In genomic region chr7:23014681-23015080, GRCh38 we compare ENCODE assay signal across 8 cellular contexts. TPM values are rescaled to one million over a fixed set of nuclear protein-coding genes. Genes with fewer than 3 reads are reported as not detected.
A peak's percentile ranks its signal among the peaks of the same experiment; 100 is the strongest.
DNase-seq lines count a peak whose midpoint lies in the region; ATAC-seq and TF ChIP-seq lines count a peak whose summit lies in the region.

No MANE protein-coding gene starts in this region.

- H3K4me1 ChIP-seq in BLaER1 (peaks cover 40% of the 10 kb centered on the region), muscle layer of duodenum (ENCODE audit: control insufficient read depth in 1 of 2, insufficient read depth in 2 of 2, low read length in 2 of 2) (peaks cover 4 to 14% of the 10 kb centered on the region in 2 donors)

- H3K27me3 ChIP-seq in BLaER1: no peaks in the 10 kb centered on the region
- no peaks in the 10 kb centered on the region for H3K27me3 ChIP-seq in muscle layer of duodenum (ENCODE audit: low read depth, low read length)

- 0 out of 2 replicates have a peak overlapping the region, but pooled peaks have one; percentile 12 for H3K4me2 ChIP-seq in BLaER1

- H3K9me3 ChIP-seq in BLaER1 (peaks cover 5% of the 10 kb centered on the region; the same call in 1 of the 2 replicates), muscle layer of duodenum (ENCODE audit: control insufficient read depth in 1 of 2, low read length in 2 of 2) (no peaks in the 10 kb centered on the region)

- H3K9ac ChIP-seq in BLaER1: no peak overlapping the region

- no peak overlapping the region for H3K4me3 ChIP-seq in BLaER1
- H3K4me3 ChIP-seq in muscle layer of duodenum (ENCODE audit: low read depth in 1 of 2, low read length in 2 of 2): peak overlapping the region; percentile 66 to 71

- CTCF ChIA-PET in activated CD4-positive, alpha-beta memory T cell treated with anti-CD3 and anti-CD28 coated beads for 36 hours (lab: Charles Lee): interaction anchor here (0.6 to 1.6 kb wide), 4 partner anchors 8 to 305 kb away, joined by 3 to 9 read pairs (median 4); no protein-coding TSS in a partner anchor

- H4K20me1 ChIP-seq in BLaER1: peaks cover 37% of the 10 kb centered on the region

- no peak overlapping the region for H3K27ac ChIP-seq in BLaER1
- no peak overlapping the region for H3K27ac ChIP-seq in muscle layer of duodenum (ENCODE audit: low read length)

- H3K27ac Mint-ChIP-seq in HFFc6: peak overlapping the region; percentile 44; the same call in 1 of the 2 replicates
- peak overlapping the region; percentile 60 for H3K27ac Mint-ChIP-seq in activated CD4-positive, alpha-beta memory T cell treated with anti-CD3 and anti-CD28 coated beads for 36 hours

- H3K36me3 ChIP-seq in BLaER1 (0 out of 2 replicates have a peak, but pooled peaks cover 4% of the 10 kb centered on the region), muscle layer of duodenum (ENCODE audit: control insufficient read depth in 1 of 2, insufficient read depth in 2 of 2, low read length in 2 of 2) (no peaks in the 10 kb centered on the region)

- H3K36me3 Mint-ChIP-seq in HFFc6 (ENCODE audit: low read depth): no peaks in the 10 kb centered on the region
- H3K36me3 Mint-ChIP-seq in activated CD4-positive, alpha-beta memory T cell treated with anti-CD3 and anti-CD28 coated beads for 36 hours: peaks cover 3% of the 10 kb centered on the region

- POLR2A ChIA-PET in activated CD4-positive, alpha-beta memory T cell treated with anti-CD3 and anti-CD28 coated beads for 36 hours (lab: Charles Lee): no interaction called here

- no peaks in the 10 kb centered on the region; the same call in 1 of the 2 replicates for H3K27me3 Mint-ChIP-seq in HFFc6 (ENCODE audit: insufficient read depth)
- H3K27me3 Mint-ChIP-seq in activated CD4-positive, alpha-beta memory T cell treated with anti-CD3 and anti-CD28 coated beads for 36 hours: no peaks in the 10 kb centered on the region

- no peaks in the 10 kb centered on the region for H3K9me3 Mint-ChIP-seq in HFFc6
- H3K9me3 Mint-ChIP-seq in activated CD4-positive, alpha-beta memory T cell treated with anti-CD3 and anti-CD28 coated beads for 36 hours: no peaks in the 10 kb centered on the region

- TF ChIP-seq CTCF in HFFc6 (IDR thresholded peaks at IDR 0.05): no peak

- 0 out of 2 replicates have a peak overlapping the region, but pooled peaks have one; percentile 11 for H3K4me3 Mint-ChIP-seq in HFFc6
- H3K4me3 Mint-ChIP-seq in activated CD4-positive, alpha-beta memory T cell treated with anti-CD3 and anti-CD28 coated beads for 36 hours: no peak overlapping the region

- intact Hi-C loops in activated CD4-positive, alpha-beta memory T cell treated with anti-CD3 and anti-CD28 coated beads for 36 hours (cut with micrococcal nuclease): loop anchor here (1.0 to 10.0 kb wide), 12 partner anchors 40 to 1587 kb away; partner anchors contain the start of genes CCDC126, CDCA7L, NUP42 and SP4

- no peak for DNase-seq in HFFc6
- DNase-seq in activated CD4-positive, alpha-beta memory T cell treated with anti-CD3 and anti-CD28 coated beads for 36 hours: no peak
- no peak for DNase-seq in H4 (ENCODE audit: low spot score)
- no peak for DNase-seq in stimulated activated CD4-positive, alpha-beta T cell treated with anti-CD3 and anti-CD28 coated beads, Interleukin-4, amount 100 ng/mL, for 1 hour

- peaks cover 46% of the 10 kb centered on the region for H3K4me1 Mint-ChIP-seq in HFFc6 (ENCODE audit: low read depth)
- H3K4me1 Mint-ChIP-seq in activated CD4-positive, alpha-beta memory T cell treated with anti-CD3 and anti-CD28 coated beads for 36 hours (ENCODE audit: low read depth): peaks cover 15% of the 10 kb centered on the region

- no peak for ATAC-seq in GM18907 (IDR thresholded peaks at IDR 0.05; ENCODE audit: unreplicated experiment)
- no peak for ATAC-seq in HG02840 (IDR thresholded peaks at IDR 0.05; ENCODE audit: low FRiP score, unreplicated experiment)

RNA-seq across cellular contexts. Expression of gene HYCC1, which starts 0.8 kb away (rescaled TPM):
- 100 to 1,000 TPM in 1 of 6 experiments, 10 to 100 TPM in 5; 88.5 to 104 (median 95.0) TPM for total RNA-seq in HFFc6 (2021; fragmentation: NEBNext Ultra II Directional; extraction: Animal tissue kit (Norgen Biotek cat#: 25700))
- 10 to 100 TPM; 20.7 to 23.9 TPM for total RNA-seq in activated CD4-positive, alpha-beta memory T cell treated with anti-CD3 and anti-CD28 coated beads for 36 hours
- 38.1 and 70.9 TPM in 2 replicates for total RNA-seq in H4 (2014; rRNA removed; shearing (Covaris generic))
